In the genomic region with DNA sequence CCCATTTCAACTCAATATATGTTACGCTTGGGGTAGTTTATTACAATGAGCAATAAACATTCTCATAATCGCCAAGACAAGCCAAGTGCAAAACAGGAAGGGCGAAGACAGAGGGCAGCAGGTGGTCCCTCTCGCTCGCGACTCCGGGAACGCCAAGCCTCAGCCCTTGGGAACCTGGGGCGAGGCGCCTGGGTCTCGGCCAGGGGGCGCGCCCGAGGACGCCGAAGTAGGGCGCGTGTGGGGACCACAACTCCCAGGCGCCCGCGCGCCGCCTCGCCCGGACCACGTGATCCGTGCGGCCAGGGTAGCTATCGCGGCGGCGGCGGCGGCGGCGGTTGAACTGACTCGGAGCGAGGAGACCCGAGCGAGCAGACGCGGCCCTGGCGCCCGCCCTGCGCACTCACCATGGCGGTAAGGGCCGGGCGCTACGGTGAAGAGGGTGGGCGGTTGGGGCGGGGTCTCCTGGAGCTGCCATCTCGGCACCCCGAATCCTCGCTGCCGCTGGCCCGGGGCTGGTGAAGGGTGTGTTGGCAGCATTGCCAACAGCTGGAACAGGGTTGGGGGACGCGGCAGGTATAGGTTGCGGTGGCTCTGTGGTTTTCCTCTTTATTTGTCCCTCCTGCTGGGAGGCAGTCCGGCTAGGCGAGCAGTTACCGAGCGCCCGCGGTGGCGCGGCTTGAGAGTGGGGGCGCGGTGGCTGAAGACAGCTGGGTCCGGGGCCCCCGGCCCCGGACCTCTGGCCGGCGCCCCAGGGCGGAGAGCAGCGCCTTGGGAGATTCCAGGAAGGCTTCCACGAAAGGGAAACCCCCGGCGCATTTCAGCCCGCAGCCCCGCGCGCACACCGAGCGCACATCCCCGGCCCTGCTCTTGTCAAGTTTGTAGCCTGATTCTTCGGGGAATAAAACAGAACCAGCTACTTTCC, we compare ENCODE assay signal across 8 cellular contexts. TPM values are rescaled to one million over a fixed set of nuclear protein-coding genes. Genes with fewer than 3 reads are reported as not detected.
A peak's percentile ranks its signal among the peaks of the same experiment; 100 is the strongest.
DNase-seq lines count a peak whose midpoint lies in the region; ATAC-seq and TF ChIP-seq lines count a peak whose summit lies in the region.

TSS of gene SLC31A2 (plus strand) at position 338 of the 922 bp plus-strand sequence. CDS start at position 406, 68 bp downstream.

- H3K36me3 Mint-ChIP-seq in activated CD8-positive, alpha-beta T cell treated with anti-CD3 and anti-CD28 coated beads, Interleukin-2, amount 10 ng/mL, durations not matched to agents 7 days and 5 days (ENCODE audit: low read depth) = peaks cover 4% of the 10 kb centered on the region

- no peaks in the 10 kb centered on the region for H3K9me3 Mint-ChIP-seq in activated CD8-positive, alpha-beta T cell treated with anti-CD3 and anti-CD28 coated beads, Interleukin-2, amount 10 ng/mL, durations not matched to agents 7 days and 5 days (ENCODE audit: insufficient read depth)

- H3K4me3 Mint-ChIP-seq in activated CD8-positive, alpha-beta T cell treated with anti-CD3 and anti-CD28 coated beads, Interleukin-2, amount 10 ng/mL, durations not matched to agents 7 days and 5 days = peak within 1 kb of the TSS; percentile 77

- H3K4me1 Mint-ChIP-seq in activated CD8-positive, alpha-beta T cell treated with anti-CD3 and anti-CD28 coated beads, Interleukin-2, amount 10 ng/mL, durations not matched to agents 7 days and 5 days (ENCODE audit: low read depth) = peaks cover 23% of the 10 kb centered on the region

- no peak within 1 kb of the TSS for H3K27ac Mint-ChIP-seq in activated CD8-positive, alpha-beta T cell treated with anti-CD3 and anti-CD28 coated beads, Interleukin-2, amount 10 ng/mL, durations not matched to agents 7 days and 5 days

- TF ChIP-seq CTCF in C4-2B (conservative IDR thresholded peaks at IDR 0.05) = peak; percentile 39

- ATAC-seq in GM19328 (IDR thresholded peaks at IDR 0.05; ENCODE audit: unreplicated experiment) (peak; percentile 93), HG03520 (IDR thresholded peaks at IDR 0.05; ENCODE audit: unreplicated experiment) (peak; percentile 96)
- ATAC-seq in activated CD8-positive, alpha-beta T cell treated with anti-CD3 and anti-CD28 coated beads, Interleukin-2, amount 10 ng/mL, durations not matched to agents 7 days and 5 days = peak; percentile 95

- CTCF ChIA-PET in activated CD8-positive, alpha-beta T cell treated with anti-CD3 and anti-CD28 coated beads, Interleukin-2, amount 10 ng/mL, durations not matched to agents 7 days and 5 days (lab: Charles Lee) = interaction anchor here (0.9 to 3.3 kb wide), 10 partner anchors 11 to 507 kb away, joined by 3 to 24 read pairs (median 4); partner anchors contain the start of gene ALAD

- H3K27ac ChIP-seq in C4-2B = peak within 1 kb of the TSS; percentile 54

- peaks cover 2% of the 10 kb centered on the region for H3K27me3 Mint-ChIP-seq in activated CD8-positive, alpha-beta T cell treated with anti-CD3 and anti-CD28 coated beads, Interleukin-2, amount 10 ng/mL, durations not matched to agents 7 days and 5 days (ENCODE audit: low read depth)

- DNase-seq in NCI-H748 treated with DMSO at 0.1 percent for 48 hours (lab: John Stamatoyannopoulos, UW) (peak; percentile 56), lung microvascular endothelial cell (ENCODE audit: low read depth in 2 of 2) (peak; percentile 90)
- DNase-seq in activated CD8-positive, alpha-beta T cell treated with anti-CD3 and anti-CD28 coated beads, Interleukin-2, amount 10 ng/mL, durations not matched to agents 7 days and 5 days = peak; percentile 89
- DNase-seq in effector CD4-positive, alpha-beta T cell = peak; percentile 79
- peak; percentile 71 to 78 (median 75) for DNase-seq in stimulated activated CD4-positive, alpha-beta T cell treated with anti-CD3 and anti-CD28 coated beads, TNF-alpha, amount 100 ng/mL, for 4 hours (ENCODE audit: low read depth in 3 of 3)

- POLR2A ChIA-PET in activated CD8-positive, alpha-beta T cell treated with anti-CD3 and anti-CD28 coated beads, Interleukin-2, amount 10 ng/mL, durations not matched to agents 7 days and 5 days (lab: Charles Lee) = interaction anchor here (1.6 kb wide), 1 partner anchor 70 kb away, joined by 8 read pairs; the partner anchor contains the start of genes FKBP15 and SLC31A1

RNA-seq across cellular contexts. Expression of gene SLC31A2, which starts in this region (rescaled TPM):
- total RNA-seq in activated CD8-positive, alpha-beta T cell treated with anti-CD3 and anti-CD28 coated beads, Interleukin-2, amount 10 ng/mL, durations not matched to agents 7 days and 5 days = 1 to 10 TPM; 2.0 to 2.7 TPM
- 4.4 and 6.5 TPM in 2 replicates for total RNA-seq in lung microvascular endothelial cell

Comparison
In these comparisons a context has a peak if more than half of its experiments do, and no peak if none do; other contexts are left out.
1. Peak in every context shown above with its lines: DNase-seq, ATAC-seq and H3K27ac ChIP-seq.